7 cellular contexts compared by ENCODE assay signal in genomic region chr1:120414466-120414865, GRCh38. TPM values are rescaled to one million over a fixed set of nuclear protein-coding genes. Genes with fewer than 3 reads are reported as not detected.
DNase-seq lines count a peak whose midpoint lies in the region; ATAC-seq and TF ChIP-seq lines count a peak whose summit lies in the region.
"Not testable (repeated sequence)": the region's sequence is repeated elsewhere in the genome, so short reads cannot be mapped to it uniquely, and the experiment has no call there.

No MANE protein-coding gene starts in this region.

- H3K27me3 ChIP-seq in HCT116 (ENCODE audit: insufficient read depth, low read length); SJCRH30; breast epithelium: not testable (repeated sequence)

- H3K4me3 ChIP-seq in HCT116 (replicated peaks in 1 of 2; ENCODE audit: low read depth in 1 of 2, low read length in 2 of 2) (peak overlapping the region; percentile 53 to 62), SJCRH30 (peak overlapping the region; percentile 98), breast epithelium (peak overlapping the region; percentile 49 to 77 (median 62))

- not testable (repeated sequence) for H3K9ac ChIP-seq in HCT116 (ENCODE audit: low read length)

- H2AFZ ChIP-seq in HCT116 (ENCODE audit: low read depth, low read length, poor library complexity, severe bottlenecking): not testable (repeated sequence)

- not testable (repeated sequence) for H3K27ac ChIP-seq in HCT116 (ENCODE audit: low read depth, low read length); SJCRH30; breast epithelium

- CTCF ChIA-PET in HCT116 (lab: Charles Lee): not testable (repeated sequence)

- not testable (repeated sequence) for H3K79me2 ChIP-seq in HCT116 (ENCODE audit: insufficient read depth, low read length)

- not testable (repeated sequence) for TF ChIP-seq POLR2A in HCT116 (IDR thresholded peaks at IDR 0.05; ENCODE audit: borderline replicate concordance, extremely low read depth, insufficient read depth, insufficient read length); breast epithelium (IDR thresholded peaks at IDR 0.05)

- TF ChIP-seq RAD21 in HCT116 (IDR thresholded peaks at IDR 0.05; ENCODE audit: low read depth): not testable (repeated sequence)

- H3K9me2 ChIP-seq in HCT116 (ENCODE audit: insufficient read depth): not testable (repeated sequence)

- ATAC-seq in GM18861 (IDR thresholded peaks at IDR 0.05; ENCODE audit: unreplicated experiment) (peak; percentile 20), HCT116 (peak; percentile 47), HG03520 (IDR thresholded peaks at IDR 0.05; ENCODE audit: unreplicated experiment) (peak; percentile 8), left ventricle myocardium superior (peak; percentile 6)

- H3K4me2 ChIP-seq in HCT116 (ENCODE audit: low read length): peak overlapping the region; percentile 58

- not testable (repeated sequence) for H3K36me3 ChIP-seq in HCT116 (ENCODE audit: control insufficient read depth in 1 of 2, insufficient read depth in 2 of 2, low read length in 2 of 2); SJCRH30; breast epithelium

- not testable (repeated sequence) for BruUV-seq in HCT116 (replicated peaks; lab: Mats Ljungman, UMichigan)

- not testable (repeated sequence) for H3K9me3 ChIP-seq in HCT116 (ENCODE audit: control insufficient read depth in 1 of 2, insufficient read depth in 1 of 2, low read depth in 1 of 2, low read length in 2 of 2); SJCRH30 (replicated peaks); breast epithelium

- not testable (repeated sequence) for H4K20me1 ChIP-seq in HCT116 (ENCODE audit: insufficient read depth)

- not testable (repeated sequence) for H3K4me1 ChIP-seq in HCT116 (ENCODE audit: control insufficient read depth in 1 of 2, insufficient read depth in 2 of 2, low read length in 2 of 2); SJCRH30; breast epithelium

- intact Hi-C loops in HCT116 (cut with micrococcal nuclease); breast epithelium (cut with DNase I; ENCODE audit: low total_unique reads); left ventricle myocardium superior (cut with micrococcal nuclease): not testable (repeated sequence)

- not testable (repeated sequence) for TF ChIP-seq CTCF in HCT116 (IDR thresholded peaks at IDR 0.05 in 2 of 3, conservative IDR thresholded peaks at IDR 0.05 in 1 of 3; ENCODE audit: borderline replicate concordance in 1 of 3, insufficient read depth in 1 of 3, low read depth in 2 of 3, low read length in 2 of 3); breast epithelium (IDR thresholded peaks at IDR 0.05)

- RAD21 ChIA-PET in HCT116 (lab: Charles Lee; ENCODE audit: low non-redundant PET in 1 of 2, low total read pairs in 2 of 2, uncharacterized antibody in 2 of 2, unreplicated experiment in 2 of 2): not testable (repeated sequence)

- DNase-seq in HCT116 (ENCODE audit: low read depth, low spot score); breast epithelium (ENCODE audit: low spot score in 2 of 2); left ventricle myocardium superior: not testable (repeated sequence)
- DNase-seq in SJCRH30: peak in 1 of 2 experiments; percentile 4
- peak; percentile 16 for DNase-seq in retina

- POLR2A ChIA-PET in HCT116 (lab: Charles Lee): not testable (repeated sequence)

RNA-seq across cellular contexts. Expression of gene NBPF8, which starts 0.4 kb away (rescaled TPM):
- total RNA-seq in HCT116 (2021; ENCODE audit: unreplicated experiment): 10.3 TPM
- polyA plus RNA-seq in HCT116 (2012): 7.0 and 8.9 TPM in 2 replicates
- total RNA-seq in SJCRH30 (2014; rRNA removed; shearing (Covaris generic)): 7.4 and 9.2 TPM in 2 replicates
- 10 to 100 TPM; 15.1 to 18.7 (median 17.1) TPM for total RNA-seq in breast epithelium
- 1.3 TPM for total RNA-seq in left ventricle myocardium superior
